In the genomic region with DNA sequence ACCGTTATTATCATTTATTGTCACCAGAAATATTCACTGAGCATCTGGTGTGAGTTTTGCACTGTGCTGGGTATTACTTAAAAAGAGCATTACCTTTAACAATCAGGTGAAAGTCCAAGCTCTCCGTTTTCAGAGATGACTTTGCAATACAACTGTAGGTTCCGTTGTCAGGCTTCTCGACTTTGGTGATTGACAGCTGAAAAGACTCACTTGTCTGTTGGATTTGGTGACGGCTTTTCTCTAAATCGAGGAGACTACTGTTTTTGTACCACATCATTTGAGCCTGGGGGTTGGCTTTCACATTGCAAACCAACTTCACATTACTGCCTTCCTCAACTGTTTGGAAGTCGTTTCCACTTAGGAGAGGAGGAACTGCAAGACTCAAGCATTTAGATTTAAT, we compare ENCODE assay signal across 1 cellular context.
A peak's percentile ranks its signal among the peaks of the same experiment; 100 is the strongest.
TF ChIP-seq lines count a peak whose summit lies in the region.

No MANE protein-coding gene starts in this region.

TF ChIP-seq in HEK293T, 16 proteins besides CTCF, POLR2A, EP300 and RAD21:
- TF ChIP-seq, protein P1, sequence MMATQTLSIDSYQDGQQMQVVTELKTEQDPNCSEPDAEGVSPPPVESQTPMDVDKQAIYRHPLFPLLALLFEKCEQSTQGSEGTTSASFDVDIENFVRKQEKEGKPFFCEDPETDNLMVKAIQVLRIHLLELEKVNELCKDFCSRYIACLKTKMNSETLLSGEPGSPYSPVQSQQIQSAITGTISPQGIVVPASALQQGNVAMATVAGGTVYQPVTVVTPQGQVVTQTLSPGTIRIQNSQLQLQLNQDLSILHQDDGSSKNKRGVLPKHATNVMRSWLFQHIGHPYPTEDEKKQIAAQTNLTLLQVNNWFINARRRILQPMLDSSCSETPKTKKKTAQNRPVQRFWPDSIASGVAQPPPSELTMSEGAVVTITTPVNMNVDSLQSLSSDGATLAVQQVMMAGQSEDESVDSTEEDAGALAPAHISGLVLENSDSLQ (IDR thresholded peaks at IDR 0.05) = peak; percentile 36
- TF ChIP-seq SP1 (IDR thresholded peaks at IDR 0.05) = no peak
